ENCODE assay signal across 1 cellular context in the genomic region with DNA sequence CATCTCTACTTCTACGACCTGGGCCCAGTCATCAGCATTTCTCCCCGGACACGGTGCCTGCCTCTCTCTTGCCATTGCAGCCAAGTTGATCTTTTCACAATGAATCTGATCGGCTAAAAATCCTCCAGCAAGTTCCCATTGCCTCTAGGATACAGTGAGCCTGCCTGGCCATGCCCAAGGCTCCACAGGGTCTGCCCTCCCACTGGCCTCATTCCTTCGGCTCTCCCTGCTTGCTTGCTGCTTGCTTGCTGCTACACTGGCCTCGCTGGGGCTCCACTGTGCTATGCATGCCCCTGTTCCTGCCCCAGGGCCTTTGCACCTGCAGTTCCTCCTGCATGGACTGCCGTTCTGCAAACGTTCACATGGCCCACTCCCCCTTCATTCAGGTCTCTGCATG.
A peak's percentile ranks its signal among the peaks of the same experiment; 100 is the strongest.
TF ChIP-seq lines count a peak whose summit lies in the region.

No MANE protein-coding gene starts in this region.

TF ChIP-seq in HepG2, 621 proteins besides CTCF, POLR2A, EP300 and RAD21:
- TF ChIP-seq SAP130 (CRISPR knock-in tag; IDR thresholded peaks at IDR 0.05; ENCODE audit: low read depth) = no peak
- TF ChIP-seq FOXA1 (IDR thresholded peaks at IDR 0.05) = no peak
- TF ChIP-seq FOXA1 (CRISPR knock-in tag; IDR thresholded peaks at IDR 0.05) = no peak
- TF ChIP-seq ZMYM3 (CRISPR knock-in tag; IDR thresholded peaks at IDR 0.05) = peak; percentile 71
- no peak for TF ChIP-seq ZNF558 (CRISPR knock-in tag; IDR thresholded peaks at IDR 0.05; ENCODE audit: borderline replicate concordance)
- TF ChIP-seq, protein P1, sequence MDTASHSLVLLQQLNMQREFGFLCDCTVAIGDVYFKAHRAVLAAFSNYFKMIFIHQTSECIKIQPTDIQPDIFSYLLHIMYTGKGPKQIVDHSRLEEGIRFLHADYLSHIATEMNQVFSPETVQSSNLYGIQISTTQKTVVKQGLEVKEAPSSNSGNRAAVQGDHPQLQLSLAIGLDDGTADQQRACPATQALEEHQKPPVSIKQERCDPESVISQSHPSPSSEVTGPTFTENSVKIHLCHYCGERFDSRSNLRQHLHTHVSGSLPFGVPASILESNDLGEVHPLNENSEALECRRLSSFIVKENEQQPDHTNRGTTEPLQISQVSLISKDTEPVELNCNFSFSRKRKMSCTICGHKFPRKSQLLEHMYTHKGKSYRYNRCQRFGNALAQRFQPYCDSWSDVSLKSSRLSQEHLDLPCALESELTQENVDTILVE (CRISPR knock-in tag; IDR thresholded peaks at IDR 0.05) = no peak
- TF ChIP-seq, protein P2, sequence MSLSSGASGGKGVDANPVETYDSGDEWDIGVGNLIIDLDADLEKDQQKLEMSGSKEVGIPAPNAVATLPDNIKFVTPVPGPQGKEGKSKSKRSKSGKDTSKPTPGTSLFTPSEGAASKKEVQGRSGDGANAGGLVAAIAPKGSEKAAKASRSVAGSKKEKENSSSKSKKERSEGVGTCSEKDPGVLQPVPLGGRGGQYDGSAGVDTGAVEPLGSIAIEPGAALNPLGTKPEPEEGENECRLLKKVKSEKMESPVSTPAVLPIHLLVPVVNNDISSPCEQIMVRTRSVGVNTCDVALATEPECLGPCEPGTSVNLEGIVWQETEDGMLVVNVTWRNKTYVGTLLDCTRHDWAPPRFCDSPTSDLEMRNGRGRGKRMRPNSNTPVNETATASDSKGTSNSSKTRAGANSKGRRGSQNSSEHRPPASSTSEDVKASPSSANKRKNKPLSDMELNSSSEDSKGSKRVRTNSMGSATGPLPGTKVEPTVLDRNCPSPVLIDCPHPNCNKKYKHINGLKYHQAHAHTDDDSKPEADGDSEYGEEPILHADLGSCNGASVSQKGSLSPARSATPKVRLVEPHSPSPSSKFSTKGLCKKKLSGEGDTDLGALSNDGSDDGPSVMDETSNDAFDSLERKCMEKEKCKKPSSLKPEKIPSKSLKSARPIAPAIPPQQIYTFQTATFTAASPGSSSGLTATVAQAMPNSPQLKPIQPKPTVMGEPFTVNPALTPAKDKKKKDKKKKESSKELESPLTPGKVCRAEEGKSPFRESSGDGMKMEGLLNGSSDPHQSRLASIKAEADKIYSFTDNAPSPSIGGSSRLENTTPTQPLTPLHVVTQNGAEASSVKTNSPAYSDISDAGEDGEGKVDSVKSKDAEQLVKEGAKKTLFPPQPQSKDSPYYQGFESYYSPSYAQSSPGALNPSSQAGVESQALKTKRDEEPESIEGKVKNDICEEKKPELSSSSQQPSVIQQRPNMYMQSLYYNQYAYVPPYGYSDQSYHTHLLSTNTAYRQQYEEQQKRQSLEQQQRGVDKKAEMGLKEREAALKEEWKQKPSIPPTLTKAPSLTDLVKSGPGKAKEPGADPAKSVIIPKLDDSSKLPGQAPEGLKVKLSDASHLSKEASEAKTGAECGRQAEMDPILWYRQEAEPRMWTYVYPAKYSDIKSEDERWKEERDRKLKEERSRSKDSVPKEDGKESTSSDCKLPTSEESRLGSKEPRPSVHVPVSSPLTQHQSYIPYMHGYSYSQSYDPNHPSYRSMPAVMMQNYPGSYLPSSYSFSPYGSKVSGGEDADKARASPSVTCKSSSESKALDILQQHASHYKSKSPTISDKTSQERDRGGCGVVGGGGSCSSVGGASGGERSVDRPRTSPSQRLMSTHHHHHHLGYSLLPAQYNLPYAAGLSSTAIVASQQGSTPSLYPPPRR (CRISPR knock-in tag; IDR thresholded peaks at IDR 0.05; ENCODE audit: borderline replicate concordance) = no peak
- TF ChIP-seq CREB1 (IDR thresholded peaks at IDR 0.05) = no peak
- TF ChIP-seq CREB1 (CRISPR knock-in tag; IDR thresholded peaks at IDR 0.05) = no peak
TF ChIP-seq in HepG2: peak in this region for 1.
